In the genomic region with DNA sequence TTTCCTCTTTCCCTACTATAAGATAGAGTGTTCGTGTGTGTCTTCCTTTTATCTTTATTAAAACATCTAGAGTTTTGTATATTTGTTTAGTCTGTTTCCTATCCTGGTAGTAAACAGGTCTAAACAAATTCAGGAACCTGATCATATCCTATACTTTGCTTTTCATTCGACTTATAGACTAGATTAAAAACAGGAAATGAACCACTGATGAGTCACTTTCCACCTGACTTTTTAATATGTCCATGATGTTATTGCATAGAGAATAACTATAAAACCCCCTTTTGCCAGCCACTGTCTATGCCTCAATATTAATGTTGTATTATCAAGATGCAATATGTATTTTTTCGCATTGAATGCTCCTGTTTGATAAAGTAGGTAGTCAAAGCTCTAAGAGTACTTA, we compare ENCODE assay signal across 16 cellular contexts.
A peak's percentile ranks its signal among the peaks of the same experiment; 100 is the strongest.
DNase-seq lines count a peak whose midpoint lies in the region; ATAC-seq, FAIRE-seq and TF ChIP-seq lines count a peak whose summit lies in the region.
"Had no signal": no experiment of that assay in that cellular context is flagged by ENCODE, and none has a peak within 500 bp of the region (broad histone marks: within the 10 kb centered on the region; RNA-seq: fewer than 3 reads in every experiment).

No MANE protein-coding gene starts in this region.

- no peak for ATAC-seq in HG03432 (IDR thresholded peaks at IDR 0.05; ENCODE audit: unreplicated experiment)

- no TSS peak for BruUV-seq in A673 (replicated peaks; lab: Mats Ljungman, UMichigan)

- CTCF ChIA-PET in A673 (lab: Charles Lee): no interaction called here

- peaks cover 3% of the 10 kb centered on the region for H3K4me1 ChIP-seq in A673 (ENCODE audit: insufficient read depth, low read length, poor library complexity, severe bottlenecking)
- H3K4me1 ChIP-seq in effector memory CD4-positive, alpha-beta T cell (ENCODE audit: control insufficient read depth, insufficient read depth, low read length, poor library complexity, severe bottlenecking): no peaks in the 10 kb centered on the region

- H3K4me3 ChIP-seq in A673 (ENCODE audit: low read depth, low read length, poor library complexity, severe bottlenecking): no peak overlapping the region
- no peak overlapping the region for H3K4me3 ChIP-seq in HFF-Myc (replicated peaks; ENCODE audit: low read depth, low read length)
- no peak overlapping the region for H3K4me3 ChIP-seq in epithelial cell of esophagus (ENCODE audit: low read length)
- no peak overlapping the region for H3K4me3 ChIP-seq in effector memory CD4-positive, alpha-beta T cell (ENCODE audit: insufficient read depth, low read depth, low read length, poor library complexity, severe bottlenecking)

- H3K27me3 ChIP-seq in A673 (replicated peaks; ENCODE audit: insufficient read depth, low read depth, low read length, poor library complexity): no peaks in the 10 kb centered on the region
- no peaks in the 10 kb centered on the region for H3K27me3 ChIP-seq in effector memory CD4-positive, alpha-beta T cell (replicated peaks; ENCODE audit: control insufficient read depth, insufficient read depth, low read length, poor library complexity, severe bottlenecking)

- intact Hi-C loops in A673 (cut with micrococcal nuclease; ENCODE audit: unreplicated experiment): no loop called here

- no peak for FAIRE-seq in GM19239 (lab: Jason Lieb, UNC)
- FAIRE-seq: A204.1, H54 had no signal

- no peak for TF ChIP-seq CTCF in A673 (conservative IDR thresholded peaks at IDR 0.05; ENCODE audit: low read depth, low read length)
- no peak for TF ChIP-seq CTCF in HFF-Myc (IDR thresholded peaks at IDR 0.05; ENCODE audit: low read depth, low read length, missing control alignments)
- TF ChIP-seq CTCF in epithelial cell of esophagus (IDR thresholded peaks at IDR 0.05; ENCODE audit: insufficient read depth, low read depth, low read length, missing control alignments): no peak

- H3K9me3 ChIP-seq in A673 (ENCODE audit: low read depth, low read length, poor library complexity, severe bottlenecking): no peaks in the 10 kb centered on the region
- no peaks in the 10 kb centered on the region for H3K9me3 ChIP-seq in effector memory CD4-positive, alpha-beta T cell (ENCODE audit: control insufficient read depth, low read length)

- H3K27ac ChIP-seq in A673 (ENCODE audit: low read depth, low read length, poor library complexity, severe bottlenecking): no peak overlapping the region
- H3K27ac ChIP-seq in effector memory CD4-positive, alpha-beta T cell (ENCODE audit: insufficient read depth, low read length, poor library complexity, severe bottlenecking): no peak overlapping the region

- no peaks in the 10 kb centered on the region for H3K36me3 ChIP-seq in A673 (ENCODE audit: insufficient read depth, low read length, poor library complexity, severe bottlenecking)
- no peaks in the 10 kb centered on the region for H3K36me3 ChIP-seq in effector memory CD4-positive, alpha-beta T cell (ENCODE audit: control insufficient read depth, insufficient read depth, low read length)

- DNase-seq in A673 (ENCODE audit: low spot score) (peak; percentile 33), HFF-Myc (ENCODE audit: extremely low read depth, low read depth) (peak; percentile 4), RKO (ENCODE audit: low spot score) (peak; percentile 11), epithelial cell of esophagus (ENCODE audit: low read depth) (peak; percentile 60), SHP77 (lab: John Stamatoyannopoulos, UW) (no peak), GM19239 (ENCODE audit: insufficient read length, low spot score) (no peak)
- no peak for DNase-seq in effector memory CD4-positive, alpha-beta T cell
- DNase-seq: CD4-positive, alpha-beta T cell; DMS153; NCI-H1105 treated with DMSO at 0.1 percent for 48 hours; NCI-H1694 treated with DMSO at 0.1 percent for 48 hours; NCI-H510A; NCI-H774 had no signal

- POLR2A ChIA-PET in A673 (lab: Charles Lee; ENCODE audit: low non-redundant PET): no interaction called here

Comparison
In these comparisons a context has a peak if more than half of its experiments do, and no peak if none do; other contexts are left out.
1. DNase-seq: peak in A673 (single experiment), HFF-Myc (single experiment), RKO (single experiment) and epithelial cell of esophagus (single experiment); none in SHP77 (0 of 2), effector memory CD4-positive, alpha-beta T cell (0 of 3) and GM19239 (single experiment).